Comparison of ENCODE assay signal across 8 cellular contexts in genomic region chr4:2811830-2812599, GRCh38. TPM values are rescaled to one million over a fixed set of nuclear protein-coding genes. Genes with fewer than 3 reads are reported as not detected.
DNase-seq lines count a peak whose midpoint lies in the region; ATAC-seq, FAIRE-seq and TF ChIP-seq lines count a peak whose summit lies in the region.

No MANE protein-coding gene starts in this region.

- no peak overlapping the region for H2AK5ac ChIP-seq in mesendoderm (ENCODE audit: low read length)

- peak; percentile 96 for FAIRE-seq in GM12891 (lab: Jason Lieb, UNC)

- no peak overlapping the region for H2BK120ac ChIP-seq in mesendoderm (ENCODE audit: low read depth, low read length)

- no CpG with 5 or more reads among the region's 21 CpGs for whole genome bisulfite sequencing in mesendoderm (ENCODE audit: extremely low coverage, insufficient coverage, low lambda C conversion rate)

- H3K9ac ChIP-seq in mesendoderm (ENCODE audit: low read length) = peak overlapping the region; percentile 32
- peak overlapping the region in 3 of 5 donors; percentile 56 to 77 (median 64) for H3K9ac ChIP-seq in subcutaneous abdominal adipose tissue (ENCODE audit: low read length in 5 of 5)

- POLR2A ChIA-PET in HEK293T (lab: Yijun Ruan, JAX) = interaction anchor here (0.9 to 2.6 kb wide), 8 partner anchors 9 to 50 kb away, joined by 3 to 8 read pairs (median 4); no protein-coding TSS in a partner anchor

- no peak overlapping the region for H3K4me2 ChIP-seq in mesendoderm (ENCODE audit: low read length)

- no peaks in the 10 kb centered on the region for H3K27me3 ChIP-seq in mesendoderm (ENCODE audit: insufficient read depth, low read length, poor library complexity)
- H3K27me3 ChIP-seq in subcutaneous abdominal adipose tissue (ENCODE audit: control insufficient read depth in 5 of 5, insufficient read depth in 4 of 5, low read length in 5 of 5) = no peaks in the 10 kb centered on the region

- no peak for TF ChIP-seq CTCF in NB4 (IDR thresholded peaks at IDR 0.05; ENCODE audit: low read depth, low read length)

- H3K4me1 ChIP-seq in mesendoderm (ENCODE audit: control insufficient read depth, low read depth, low read length) (peaks cover 5% of the 10 kb centered on the region), subcutaneous abdominal adipose tissue (ENCODE audit: control insufficient read depth in 5 of 5, insufficient read depth in 5 of 5, low read length in 5 of 5) (peaks cover 17 to 85% (median 65%) of the 10 kb centered on the region in 5 donors)

- H3K36me3 ChIP-seq in mesendoderm (ENCODE audit: control insufficient read depth, insufficient read depth, low read length) (no peaks in the 10 kb centered on the region), subcutaneous abdominal adipose tissue (ENCODE audit: control insufficient read depth in 5 of 5, insufficient read depth in 5 of 5, low read length in 5 of 5) (peaks cover 0 to 20% (median 0%) of the 10 kb centered on the region in 5 donors)

- H3K56ac ChIP-seq in mesendoderm (ENCODE audit: low read length) = peak overlapping the region; percentile 75

- peak overlapping the region; percentile 20 for H3K18ac ChIP-seq in mesendoderm (ENCODE audit: low read length)

- H3K4me3 ChIP-seq in NB4 (ENCODE audit: low read depth, low read length) (peak overlapping the region; percentile 94), mesendoderm (ENCODE audit: low read length) (no peak overlapping the region), subcutaneous abdominal adipose tissue (ENCODE audit: low read depth in 1 of 5, low read length in 5 of 5) (peak overlapping the region; percentile 3 to 66 (median 62))

- no peak overlapping the region for H2BK15ac ChIP-seq in mesendoderm (replicated peaks; ENCODE audit: low read depth)

- H3K79me2 ChIP-seq in mesendoderm (ENCODE audit: control insufficient read depth, insufficient read depth, low read length) = no peaks in the 10 kb centered on the region

- H2BK5ac ChIP-seq in mesendoderm (ENCODE audit: low read length) = no peak overlapping the region

- H3K23ac ChIP-seq in mesendoderm (ENCODE audit: low read length) = no peak overlapping the region

- CTCF ChIA-PET in HEK293T (lab: Yijun Ruan, JAX) = interaction anchor here (0.6 kb wide), 1 partner anchor 12 kb away, joined by 3 read pairs; no protein-coding TSS in a partner anchor

- H4K5ac ChIP-seq in mesendoderm (ENCODE audit: low read length) = no peak overlapping the region

- no peaks in the 10 kb centered on the region for H3K9me3 ChIP-seq in subcutaneous abdominal adipose tissue (ENCODE audit: control insufficient read depth in 5 of 5, low read length in 5 of 5)

- H3K27ac ChIP-seq in mesendoderm (ENCODE audit: low read depth, low read length) (no peak overlapping the region), subcutaneous abdominal adipose tissue (ENCODE audit: low read depth, low read length) (peak overlapping the region; percentile 65)

- TF ChIP-seq POLR2A in GM12891 (IDR thresholded peaks at IDR 0.05; ENCODE audit: low read depth, low read length) (0 out of 2 replicates have a peak, but pooled peaks have one; percentile 27), NB4 (IDR thresholded peaks at IDR 0.05; ENCODE audit: extremely low read depth, insufficient read length) (peak; percentile 79)

- no peaks in the 10 kb centered on the region for H3K79me1 ChIP-seq in mesendoderm (ENCODE audit: low read length)

- peak; percentile 73 to 79 for ATAC-seq in activated CD4-positive, CD25-positive, alpha-beta regulatory T cell treated with anti-CD3 and anti-CD28 coated beads, Interleukin-2, amount 50 U/mL, for 24 hours

- H3K4ac ChIP-seq in mesendoderm (ENCODE audit: low read depth, low read length) = no peak overlapping the region

- no peak overlapping the region for H4K8ac ChIP-seq in mesendoderm (ENCODE audit: low read depth, low read length)

- DNase-seq in GM12891 (ENCODE audit: insufficient read length, low spot score) = peak; percentile 74
- peak; percentile 38 for DNase-seq in HEK293T (ENCODE audit: extremely low spot score)
- DNase-seq in NB4 (ENCODE audit: low read depth) = peak; percentile 99
- peak; percentile 28 to 67 for DNase-seq in dermis microvascular lymphatic vessel endothelial cell (ENCODE audit: low read depth in 2 of 2)
- peak; percentile 76 for DNase-seq in mesendoderm
- DNase-seq in superior temporal gyrus (ENCODE audit: extremely low spot score) = no peak

TF ChIP-seq in GM12891, 5 proteins besides CTCF, POLR2A, EP300 and RAD21:
- TF ChIP-seq POU2F2 (IDR thresholded peaks at IDR 0.05; ENCODE audit: low read depth, low read length) (peak; percentile 30; the same call in 1 of the 2 replicates), POLR2AphosphoS5 (IDR thresholded peaks at IDR 0.05; ENCODE audit: low read depth, low read length) (no peak), SPI1 (IDR thresholded peaks at IDR 0.05; ENCODE audit: low read depth, low read length) (peak; percentile 74), TAF1 (IDR thresholded peaks at IDR 0.05; ENCODE audit: low read depth, low read length) (no peak), PAX5 (IDR thresholded peaks at IDR 0.05; ENCODE audit: insufficient read depth, low read length, severe bottlenecking) (no peak)
TF ChIP-seq in GM12891: peak in this region for 2.

TF ChIP-seq in HEK293T, 16 proteins besides CTCF, POLR2A, EP300 and RAD21:
- TF ChIP-seq ZNF384 (IDR thresholded peaks at IDR 0.05) (no peak), FOXK2 (IDR thresholded peaks at IDR 0.05) (no peak), L3MBTL2 (conservative IDR thresholded peaks at IDR 0.05) (peak; percentile 73), ELF4 (IDR thresholded peaks at IDR 0.05) (0 out of 2 replicates have a peak, but pooled peaks have one; percentile 46), NFRKB (IDR thresholded peaks at IDR 0.05) (no peak), CTBP1 (IDR thresholded peaks at IDR 0.05; ENCODE audit: borderline replicate concordance) (no peak), FOXM1 (IDR thresholded peaks at IDR 0.05; ENCODE audit: borderline replicate concordance) (no peak)

RNA-seq across cellular contexts. Expression of gene SH3BP2, which starts 19.1 kb away (rescaled TPM):
- polyA plus RNA-seq in GM12891 (2012; ENCODE audit: low read depth, missing spikeins) = 26.2 TPM
- total RNA-seq in dermis microvascular lymphatic vessel endothelial cell = 12.5 and 16.9 TPM in 2 replicates
- 19.3 TPM for polyA plus RNA-seq in mesendoderm (2013, experiment 1 of 2)
- 19.0 TPM for polyA plus RNA-seq in mesendoderm (2013, experiment 2 of 2)

RNA-seq across cellular contexts. Expression of gene ADD1, which starts 31.6 kb away (rescaled TPM):
- 112 TPM for polyA plus RNA-seq in GM12891 (2012; ENCODE audit: low read depth, missing spikeins)
- 147 and 180 TPM in 2 replicates for total RNA-seq in dermis microvascular lymphatic vessel endothelial cell
- 202 TPM for polyA plus RNA-seq in mesendoderm (2013, experiment 1 of 2)
- 195 TPM for polyA plus RNA-seq in mesendoderm (2013, experiment 2 of 2)

RNA-seq across cellular contexts. Expression of gene TNIP2, which starts 55.9 kb away (rescaled TPM):
- 40.6 TPM for polyA plus RNA-seq in GM12891 (2012; ENCODE audit: low read depth, missing spikeins)
- total RNA-seq in dermis microvascular lymphatic vessel endothelial cell = 71.6 and 91.3 TPM in 2 replicates
- polyA plus RNA-seq in mesendoderm (2013, experiment 1 of 2) = 23.2 TPM
- 25.0 TPM for polyA plus RNA-seq in mesendoderm (2013, experiment 2 of 2)
